ENCODE assay signal across 8 cellular contexts in genomic region chr3:94249491-94250079, GRCh38.
DNase-seq lines count a peak whose midpoint lies in the region; ATAC-seq and TF ChIP-seq lines count a peak whose summit lies in the region.

No MANE protein-coding gene starts in this region.

- H3K4me2 ChIP-seq in mesendoderm (ENCODE audit: low read length) = no peak overlapping the region

- no peak overlapping the region for H3K23ac ChIP-seq in mesendoderm (ENCODE audit: low read length)

- H3K79me2 ChIP-seq in mesendoderm (ENCODE audit: control insufficient read depth, insufficient read depth, low read length) = no peaks in the 10 kb centered on the region

- ATAC-seq in GM18511 (IDR thresholded peaks at IDR 0.05; ENCODE audit: unreplicated experiment) (peak; percentile 98), HG03064 (IDR thresholded peaks at IDR 0.05; ENCODE audit: low read depth, unreplicated experiment) (peak; percentile 87)

- no CpG with 5 or more reads among the region's 5 CpGs for WGBS in mesendoderm (ENCODE audit: extremely low coverage, insufficient coverage, low lambda C conversion rate)

- H2AK5ac ChIP-seq in mesendoderm (ENCODE audit: low read length) = no peak overlapping the region

- peak overlapping the region; percentile 77 for H2BK5ac ChIP-seq in mesendoderm (ENCODE audit: low read length)

- H2BK15ac ChIP-seq in mesendoderm (replicated peaks; ENCODE audit: low read depth) = no peak overlapping the region

- H3K79me1 ChIP-seq in mesendoderm (ENCODE audit: low read length) = no peaks in the 10 kb centered on the region

- H3K56ac ChIP-seq in mesendoderm (ENCODE audit: low read length) = peak overlapping the region; percentile 66

- H3K9me3 ChIP-seq in effector memory CD4-positive, alpha-beta T cell (ENCODE audit: control insufficient read depth, low read length) = no peaks in the 10 kb centered on the region

- no peaks in the 10 kb centered on the region for H3K36me3 ChIP-seq in effector memory CD4-positive, alpha-beta T cell (ENCODE audit: control insufficient read depth, insufficient read depth, low read length)
- no peaks in the 10 kb centered on the region for H3K36me3 ChIP-seq in mesendoderm (ENCODE audit: control insufficient read depth, insufficient read depth, low read length)

- H3K4me3 ChIP-seq in AG10803 (ENCODE audit: low read length) (no peak overlapping the region), mesendoderm (ENCODE audit: low read length) (no peak overlapping the region)
- no peak overlapping the region for H3K4me3 ChIP-seq in effector memory CD4-positive, alpha-beta T cell (ENCODE audit: insufficient read depth, low read depth, low read length, poor library complexity, severe bottlenecking)

- H3K18ac ChIP-seq in mesendoderm (ENCODE audit: low read length) = peak overlapping the region; percentile 60

- peak overlapping the region; percentile 6 for H3K4ac ChIP-seq in mesendoderm (ENCODE audit: low read depth, low read length)

- TF ChIP-seq CTCF in AG10803 (conservative IDR thresholded peaks at IDR 0.05; ENCODE audit: low read length) = peak; percentile 85

- H4K5ac ChIP-seq in mesendoderm (ENCODE audit: low read length) = no peak overlapping the region

- DNase-seq in AG10803 (ENCODE audit: low read depth) = peak; percentile 80
- DNase-seq in NCI-H226 = peak; percentile 47
- peak; percentile 30 to 46 for DNase-seq in activated CD4-positive, alpha-beta T cell treated with anti-CD3 and anti-CD28 coated beads, Interleukin-2, amount 50 U/mL, for 24 hours (ENCODE audit: low read depth in 1 of 2, low spot score in 1 of 2)
- peak; percentile 1 to 25 (median 6) for DNase-seq in effector memory CD4-positive, alpha-beta T cell
- DNase-seq in mesendoderm = peak; percentile 88
- DNase-seq in stimulated activated CD8-positive, alpha-beta memory T cell treated with anti-CD3 and anti-CD28 coated beads, Interleukin-4, amount 100 ng/mL, for 4 hours (ENCODE audit: low read depth in 2 of 2, low spot score in 1 of 2) = peak; percentile 5 to 37

- H4K8ac ChIP-seq in mesendoderm (ENCODE audit: low read depth, low read length) = no peak overlapping the region

- no peaks in the 10 kb centered on the region for H3K27me3 ChIP-seq in effector memory CD4-positive, alpha-beta T cell (replicated peaks; ENCODE audit: control insufficient read depth, insufficient read depth, low read length, poor library complexity, severe bottlenecking)
- H3K27me3 ChIP-seq in mesendoderm (ENCODE audit: insufficient read depth, low read length, poor library complexity) = no peaks in the 10 kb centered on the region

- H3K4me1 ChIP-seq in effector memory CD4-positive, alpha-beta T cell (ENCODE audit: control insufficient read depth, insufficient read depth, low read length, poor library complexity, severe bottlenecking) = no peaks in the 10 kb centered on the region
- peaks cover 3% of the 10 kb centered on the region for H3K4me1 ChIP-seq in mesendoderm (ENCODE audit: control insufficient read depth, low read depth, low read length)

- H3K9ac ChIP-seq in mesendoderm (ENCODE audit: low read length) = peak overlapping the region; percentile 37

- no peak overlapping the region for H2BK120ac ChIP-seq in mesendoderm (ENCODE audit: low read depth, low read length)

- H3K27ac ChIP-seq in effector memory CD4-positive, alpha-beta T cell (ENCODE audit: insufficient read depth, low read length, poor library complexity, severe bottlenecking) = no peak overlapping the region
- no peak overlapping the region for H3K27ac ChIP-seq in mesendoderm (ENCODE audit: low read depth, low read length)

Comparison
In these comparisons a context has a peak if more than half of its experiments do, and no peak if none do; other contexts are left out.
1. DNase-seq: peak in every context shown above with its lines; median percentile 88 in mesendoderm; 80 in AG10803; 47 in NCI-H226; 38 in activated CD4-positive, alpha-beta T cell treated with anti-CD3 and anti-CD28 coated beads, Interleukin-2, amount 50 U/mL, for 24 hours; 21 in stimulated activated CD8-positive, alpha-beta memory T cell treated with anti-CD3 and anti-CD28 coated beads, Interleukin-4, amount 100 ng/mL, for 4 hours; 6 in effector memory CD4-positive, alpha-beta T cell.